ENCODE assay signal across 19 cellular contexts in the genomic region with DNA sequence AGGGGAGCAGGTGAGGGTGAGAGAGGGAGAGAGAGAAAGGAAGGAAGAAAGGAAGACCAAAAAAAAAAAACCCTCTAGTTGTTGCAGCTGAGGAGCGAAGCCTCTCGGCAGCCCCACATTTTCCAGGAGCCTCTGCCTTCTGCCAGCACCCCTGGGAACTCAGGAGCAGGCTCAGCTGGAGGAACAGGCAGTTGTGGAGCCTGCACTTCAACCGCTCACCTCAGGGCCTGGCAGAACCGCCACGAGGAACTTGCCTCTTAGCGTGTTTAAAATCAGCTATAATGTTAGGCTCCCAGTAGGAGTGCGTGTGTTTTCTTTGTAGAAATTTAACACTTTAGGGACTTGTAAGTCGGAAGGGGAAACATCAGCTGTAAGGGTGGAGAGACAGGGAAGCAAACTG.
DNase-seq lines count a peak whose midpoint lies in the region; ATAC-seq and TF ChIP-seq lines count a peak whose summit lies in the region.
"Had no signal": no experiment of that assay in that cellular context is flagged by ENCODE, and none has a peak within 500 bp of the region (broad histone marks: within the 10 kb centered on the region; RNA-seq: fewer than 3 reads in every experiment).

No MANE protein-coding gene starts in this region.

- no peaks in the 10 kb centered on the region for H3K9me3 Mint-ChIP-seq in H9
- H3K9me3 Mint-ChIP-seq in central memory CD8-positive, alpha-beta T cell = no peaks in the 10 kb centered on the region
- H3K9me3 Mint-ChIP-seq: CD4-positive, alpha-beta T cell had no signal

- H2AFZ ChIP-seq in H9 (ENCODE audit: low read length) (no peak overlapping the region), neuronal stem cell (ENCODE audit: low read length) (peak overlapping the region; percentile 16)

- peak overlapping the region; percentile 5 to 78 (median 20); a peak in 3 of 7 replicates for H3K27ac Mint-ChIP-seq in H9
- peak overlapping the region; percentile 15 for H3K27ac Mint-ChIP-seq in central memory CD8-positive, alpha-beta T cell (ENCODE audit: low read depth)
- H3K27ac Mint-ChIP-seq: B cell; CD4-positive, alpha-beta T cell had no signal

- H3K4me3 ChIP-seq in AG04450 (ENCODE audit: low read depth, low read length) (no peak overlapping the region), neuronal stem cell (ENCODE audit: low read length in 2 of 2) (no peak overlapping the region)
- H3K4me3 ChIP-seq: MG63, Peyer's patch had no signal

- H3K23ac ChIP-seq in H9 (ENCODE audit: insufficient read length, low read depth, low read length) (no peak overlapping the region), neuronal stem cell (ENCODE audit: low read depth, low read length, poor library complexity) (no peak overlapping the region)

- H3K4me3 Mint-ChIP-seq in H9 = no peak overlapping the region
- no peak overlapping the region for H3K4me3 Mint-ChIP-seq in central memory CD8-positive, alpha-beta T cell
- H3K4me3 Mint-ChIP-seq: B cell; CD4-positive, alpha-beta T cell had no signal

- H4K91ac ChIP-seq in H9 (ENCODE audit: insufficient read length, low read depth, low read length) (no peak overlapping the region), neuronal stem cell (ENCODE audit: low read depth, low read length, poor library complexity) (no peak overlapping the region)

- H2BK12ac ChIP-seq in H9 (ENCODE audit: insufficient read length, low read depth, low read length) (no peak overlapping the region), neuronal stem cell (ENCODE audit: low read length) (no peak overlapping the region)

- H2BK5ac ChIP-seq in H9 (ENCODE audit: insufficient read length, low read length) (no peak overlapping the region), neuronal stem cell (ENCODE audit: low read length) (no peak overlapping the region)

- H2BK120ac ChIP-seq in H9 (ENCODE audit: low read depth, low read length, poor library complexity, severe bottlenecking) (no peak overlapping the region), neuronal stem cell (ENCODE audit: low read depth, low read length) (no peak overlapping the region)

- H3K79me1 ChIP-seq in H9 (ENCODE audit: insufficient read depth, low read depth, low read length, poor library complexity, severe bottlenecking) (no peaks in the 10 kb centered on the region), neuronal stem cell (ENCODE audit: low read depth, low read length) (no peaks in the 10 kb centered on the region)

- no peaks in the 10 kb centered on the region for H3K79me2 ChIP-seq in H9 (ENCODE audit: insufficient read depth, low read length)

- peaks cover 36 to 66% (median 44%) of the 10 kb centered on the region in 3 experiments; a peak in 6 of 7 replicates for H3K36me3 Mint-ChIP-seq in H9 (ENCODE audit: insufficient read depth in 1 of 3, low read depth in 3 of 3)
- peaks cover 23% of the 10 kb centered on the region for H3K36me3 Mint-ChIP-seq in central memory CD8-positive, alpha-beta T cell (ENCODE audit: insufficient read depth)

- peaks cover 2% of the 10 kb centered on the region; the same call in 1 of the 2 replicates for H3K27me3 Mint-ChIP-seq in H9 (ENCODE audit: low read depth)
- no peaks in the 10 kb centered on the region for H3K27me3 Mint-ChIP-seq in central memory CD8-positive, alpha-beta T cell
- H3K27me3 Mint-ChIP-seq: B cell; CD4-positive, alpha-beta T cell had no signal

- TF ChIP-seq CTCF in AG04450 (IDR thresholded peaks at IDR 0.05; ENCODE audit: low read depth, low read length) = no peak
- TF ChIP-seq CTCF in H9 (conservative IDR thresholded peaks at IDR 0.05) = no peak

- H3T11ph ChIP-seq in H9 (ENCODE audit: low read length) = no peak overlapping the region

- intact Hi-C loops in Right ventricle myocardium inferior (cut with DNase I) = no loop called here

- H2AK5ac ChIP-seq in H9 (ENCODE audit: insufficient read length, low read length) (no peak overlapping the region), neuronal stem cell (ENCODE audit: low read depth, low read length) (no peak overlapping the region)

- H4K8ac ChIP-seq in H9 (replicated peaks; ENCODE audit: insufficient read length, low read depth, low read length) = no peak overlapping the region
- H4K8ac ChIP-seq in neuronal stem cell (ENCODE audit: low read depth, low read length) = no peak overlapping the region

- no peak overlapping the region for H3K4ac ChIP-seq in H9 (ENCODE audit: low read depth, low read length)
- H3K4ac ChIP-seq in neuronal stem cell (ENCODE audit: low read length) = no peak overlapping the region

- CTCF ChIA-PET in AG04450 (lab: Charles Lee) = interaction anchor here (1.2 kb wide), 1 partner anchor 29 kb away, joined by 5 read pairs; no protein-coding TSS in a partner anchor

- H3K4me2 ChIP-seq in H9 (ENCODE audit: insufficient read depth, insufficient read length, low read length) (no peak overlapping the region), neuronal stem cell (ENCODE audit: insufficient read depth, low read length, poor library complexity, severe bottlenecking) (no peak overlapping the region)

- H3K27ac ChIP-seq in AG04450 (ENCODE audit: low read depth, low read length) (peak overlapping the region; percentile 11), H9 (ENCODE audit: insufficient read length, low read depth, low read length) (no peak overlapping the region), neuronal stem cell (replicated peaks; ENCODE audit: low read length) (no peak overlapping the region)
- H3K27ac ChIP-seq: Peyer's patch had no signal

- H4K5ac ChIP-seq in H9 (ENCODE audit: insufficient read length, low read depth, low read length) = no peak overlapping the region

- no peaks in the 10 kb centered on the region for H3K23me2 ChIP-seq in H9 (ENCODE audit: insufficient read length, low read depth, low read length, poor library complexity, severe bottlenecking)

- no CpG with 5 or more reads among the region's 8 CpGs for WGBS in H9 (ENCODE audit: extremely low coverage, insufficient read length, low lambda C conversion rate)
- WGBS in neuronal stem cell (ENCODE audit: extremely low coverage in 2 of 2, insufficient read length in 2 of 2, insufficient replicate concordance in 1 of 2), 2 donors = no CpG with 5 or more reads among the region's 8 CpGs

- no peak for ATAC-seq in central memory CD8-positive, alpha-beta T cell (replicated peaks; ENCODE audit: extremely low read depth, poor library complexity, severe bottlenecking)
- ATAC-seq in GM18873 (IDR thresholded peaks at IDR 0.05; ENCODE audit: low FRiP score, unreplicated experiment) = no peak
- no peak for ATAC-seq in Right ventricle myocardium inferior

- H3K18ac ChIP-seq in H9 (ENCODE audit: insufficient read length, low read depth, low read length) = no peak overlapping the region
- H3K18ac ChIP-seq in neuronal stem cell (ENCODE audit: low read length) = peak overlapping the region; percentile 23

- POLR2A ChIA-PET in AG04450 (lab: Yijun Ruan, JAX) = no interaction called here

- no peaks in the 10 kb centered on the region for H3K27me3 ChIP-seq in AG04450 (ENCODE audit: control insufficient read depth, insufficient read depth, low read length)
- no peaks in the 10 kb centered on the region for H3K27me3 ChIP-seq in H9 (ENCODE audit: insufficient read depth, low read length)
- H3K27me3 ChIP-seq in neuronal stem cell (ENCODE audit: control insufficient read depth in 3 of 3, insufficient read depth in 3 of 3, low read depth in 1 of 3, low read length in 3 of 3) = no peaks in the 10 kb centered on the region
- H3K27me3 ChIP-seq: MG63, Peyer's patch had no signal

- no peak overlapping the region for H3K9ac ChIP-seq in H9 (ENCODE audit: extremely low read depth, insufficient read length, low read length)
- no peak overlapping the region for H3K9ac ChIP-seq in neuronal stem cell (ENCODE audit: low read depth, low read length, poor library complexity)

- peaks cover 28 to 31% of the 10 kb centered on the region in 2 experiments for H3K4me1 Mint-ChIP-seq in H9
- peaks cover 5% of the 10 kb centered on the region for H3K4me1 Mint-ChIP-seq in central memory CD8-positive, alpha-beta T cell

- no peak overlapping the region for H2BK20ac ChIP-seq in H9 (ENCODE audit: low read depth, low read length, poor library complexity, severe bottlenecking)

- no peaks in the 10 kb centered on the region for H4K20me1 ChIP-seq in H9 (ENCODE audit: control insufficient read depth, insufficient read depth, insufficient read length)

- H2BK15ac ChIP-seq in H9 (ENCODE audit: low read depth, low read length) (no peak overlapping the region), neuronal stem cell (ENCODE audit: low read length) (no peak overlapping the region)

- H3K56ac ChIP-seq in H9 (ENCODE audit: insufficient read length, low read depth, low read length) = no peak overlapping the region

- H3K9me3 ChIP-seq in AG04450 (ENCODE audit: control insufficient read depth, insufficient read depth, low read length) (no peaks in the 10 kb centered on the region), H9 (ENCODE audit: control insufficient read depth, low read depth, low read length) (no peaks in the 10 kb centered on the region), neuronal stem cell (replicated peaks in 1 of 2; ENCODE audit: control insufficient read depth in 2 of 2, insufficient read depth in 1 of 2, low read depth in 1 of 2, low read length in 2 of 2) (no peaks in the 10 kb centered on the region)
- H3K9me3 ChIP-seq: MG63, Peyer's patch had no signal

- H3K14ac ChIP-seq in H9 (ENCODE audit: insufficient read depth, low read length) (no peak overlapping the region), neuronal stem cell (ENCODE audit: low read length) (no peak overlapping the region)

- DNase-seq in AG04450 (ENCODE audit: low read depth, low spot score) = no peak
- DNase-seq in H9 = peak; percentile 26
- no peak for DNase-seq in central memory CD8-positive, alpha-beta T cell (ENCODE audit: low spot score in 2 of 2)
- DNase-seq in neuronal stem cell (ENCODE audit: low spot score) = no peak
- DNase-seq in inferior parietal cortex (ENCODE audit: extremely low spot score) = no peak
- no peak for DNase-seq in Right ventricle myocardium inferior (ENCODE audit: missing footprints)
- no peak for DNase-seq in NCI-H526 treated with DMSO at 0.1 percent for 48 hours (lab: John Stamatoyannopoulos, UW)
- DNase-seq: ACHN; CD4-positive, alpha-beta T cell; GF-D8; GOT3; MG63; NCI-H1417; NCI-H2029; NCI-H345; Peyer's patch; SHP77 had no signal

- H3K4me1 ChIP-seq in H9 (ENCODE audit: insufficient read depth, low read length) (no peaks in the 10 kb centered on the region), neuronal stem cell (ENCODE audit: control insufficient read depth in 2 of 2, insufficient read depth in 1 of 2, low read depth in 1 of 2, low read length in 2 of 2) (peaks cover 9 to 11% of the 10 kb centered on the region in 2 donors)
- H3K4me1 ChIP-seq: Peyer's patch had no signal

- peaks cover 0 to 10% of the 10 kb centered on the region in 2 donors for H3K36me3 ChIP-seq in neuronal stem cell (replicated peaks in 1 of 2; ENCODE audit: control insufficient read depth in 2 of 2, insufficient read depth in 2 of 2, low read length in 2 of 2)
- H3K36me3 ChIP-seq: MG63 had no signal
